ENCODE assay signal across 21 cellular contexts in genomic region chr1:191290441-191290840, GRCh38.
DNase-seq lines count a peak whose midpoint lies in the region; ATAC-seq, FAIRE-seq and TF ChIP-seq lines count a peak whose summit lies in the region.
"Had no signal": no experiment of that assay in that cellular context is flagged by ENCODE, and none has a peak within 500 bp of the region (broad histone marks: within the 10 kb centered on the region; RNA-seq: fewer than 3 reads in every experiment).

No MANE protein-coding gene starts in this region.

- H3K4me3 ChIP-seq in K562, result no peak overlapping the region
- H3K4me3 ChIP-seq in heart right ventricle, result no peak overlapping the region
- H3K4me3 ChIP-seq: gastroesophageal sphincter, right lobe of liver, suprapubic skin had no signal

- POLR2A ChIA-PET in K562 (lab: Yijun Ruan, JAX), result no interaction called here

- H3K27me3 Mint-ChIP-seq in nephron (ENCODE audit: low read depth) (no peaks in the 10 kb centered on the region), type B pancreatic cell (no peaks in the 10 kb centered on the region)

- 0 out of 3 replicates have a peak overlapping the region, but pooled peaks have one; percentile 15 for H3K27ac ChIP-seq in K562 (ENCODE audit: extremely low read depth, low read depth, low read length)
- no peak overlapping the region for H3K27ac ChIP-seq in heart right ventricle
- H3K27ac ChIP-seq: gastroesophageal sphincter, neutrophil, right lobe of liver, suprapubic skin had no signal

- H3K9me3 Mint-ChIP-seq in nephron (peaks cover under 1% of the 10 kb centered on the region), type B pancreatic cell (no peaks in the 10 kb centered on the region)

- H2AFZ ChIP-seq in K562 (ENCODE audit: low read depth, low read length), result peak overlapping the region; percentile 69

- peak; percentile 79 for ATAC-seq in K562
- no peak for ATAC-seq in heart right ventricle
- ATAC-seq: gastroesophageal sphincter, HepG2, right lobe of liver had no signal

- DNase-seq in D721Med (ENCODE audit: insufficient read length, low spot score), result no peak
- DNase-seq in NCI-H2227 treated with DMSO at 0.1 percent for 48 hours (lab: John Stamatoyannopoulos, UW), result peak; percentile 40
- DNase-seq in K562 (ENCODE audit: extremely low read depth in 1 of 4, low spot score in 3 of 4), result peak in 1 of 4 experiments; percentile 27
- no peak for DNase-seq in HTR-8/SVneo (ENCODE audit: insufficient read length, low spot score)
- DNase-seq in heart right ventricle, result no peak
- DNase-seq in type B pancreatic cell (ENCODE audit: extremely low spot score, unreplicated experiment), result no peak
- DNase-seq: activated CD4-positive, alpha-beta T cell treated with anti-CD3 and anti-CD28 coated beads, Interleukin-2, amount 50 U/mL, for 48 hours; activated naive CD4-positive, alpha-beta T cell treated with Interleukin-2 at 50 U/mL for 16 hours; activated T-cell treated with anti-CD3 and anti-CD28 coated beads for 4 hours; AML-193; anterior cingulate cortex; central memory CD4-positive, alpha-beta T cell; NCI-H1417 treated with DMSO at 0.1 percent for 48 hours; right lobe of liver; stimulated activated CD4-positive, alpha-beta T cell treated with anti-CD3 and anti-CD28 coated beads, Interleukin-15, amount 100 ng/mL, for 24 hours had no signal

- H3K27ac Mint-ChIP-seq in nephron (peak overlapping the region; percentile 54 to 95 (median 73)), type B pancreatic cell (no peak overlapping the region)

- H3K9me3 ChIP-seq in K562 (replicated peaks; ENCODE audit: control insufficient read depth, insufficient read depth, low read depth, low read length) (no peaks in the 10 kb centered on the region), heart right ventricle (peaks cover 0 to 8% (median 0%) of the 10 kb centered on the region in 11 donors)
- H3K9me3 ChIP-seq: gastroesophageal sphincter, neutrophil, right lobe of liver, suprapubic skin had no signal

- WGBS in K562 (ENCODE audit: insufficient coverage, low coverage, missing lambda C conversion rate), result 2% methylated on average over 4 of the region's 4 CpGs
- WGBS in heart right ventricle, 2 donors, result 33 to 34% methylated on average over 4 of the region's 4 CpGs

- no peak for TF ChIP-seq EP300 in K562 (IDR thresholded peaks at IDR 0.05; ENCODE audit: low read length)

- in situ Hi-C loops in K562 (cut with MboI), result no loop called here

- H3K9me1 ChIP-seq in K562 (ENCODE audit: control insufficient read depth, insufficient read depth, low read length), result no peaks in the 10 kb centered on the region

- CTCF ChIA-PET in K562 (lab: Yijun Ruan, JAX; ENCODE audit: low intra/inter-chr PET ratio), result no interaction called here

- FAIRE-seq in D721Med (lab: Jason Lieb, UNC), result peak; percentile 98
- no peak for FAIRE-seq in K562 (lab: Jason Lieb, UNC)
- FAIRE-seq in HTR-8/SVneo (lab: Jason Lieb, UNC), result no peak
- FAIRE-seq: GM12891, HepG2 had no signal

- H3K27me3 ChIP-seq in K562 (ENCODE audit: control insufficient read depth in 2 of 2, insufficient read depth in 2 of 2, low read length in 2 of 2) (no peaks in the 10 kb centered on the region), heart right ventricle (no peaks in the 10 kb centered on the region)
- H3K27me3 ChIP-seq: gastroesophageal sphincter, neutrophil, right lobe of liver, suprapubic skin had no signal

- TF ChIP-seq RAD21 in K562 (CRISPR knock-in tag; conservative IDR thresholded peaks at IDR 0.05 in 1 of 2, IDR thresholded peaks at IDR 0.05 in 1 of 2), result no peak

- H3K4me3 Mint-ChIP-seq in nephron (no peak overlapping the region), type B pancreatic cell (no peak overlapping the region)

- intact Hi-C loops in K562 (cut with micrococcal nuclease), result no loop called here
- intact Hi-C loops in heart right ventricle (cut with DNase I), result no loop called here

- H3K36me3 ChIP-seq in K562 (ENCODE audit: control insufficient read depth, insufficient read depth, low read length), result no peaks in the 10 kb centered on the region
- H3K36me3 ChIP-seq in heart right ventricle, result no peaks in the 10 kb centered on the region
- H3K36me3 ChIP-seq: gastroesophageal sphincter, neutrophil, right lobe of liver, suprapubic skin had no signal

- H3K79me2 ChIP-seq in K562 (ENCODE audit: control insufficient read depth, insufficient read depth, low read length), result no peaks in the 10 kb centered on the region

- no peaks in the 10 kb centered on the region for H4K20me1 ChIP-seq in K562 (replicated peaks; ENCODE audit: control insufficient read depth, insufficient read depth, low read length)

- H3K4me2 ChIP-seq in K562 (ENCODE audit: insufficient read depth, low read length), result no peak overlapping the region

- H3K36me3 Mint-ChIP-seq in nephron (ENCODE audit: low read depth), result no peaks in the 10 kb centered on the region
- H3K36me3 Mint-ChIP-seq in type B pancreatic cell, result no peaks in the 10 kb centered on the region

- no peaks in the 10 kb centered on the region for H3K4me1 Mint-ChIP-seq in nephron
- peaks cover 9% of the 10 kb centered on the region for H3K4me1 Mint-ChIP-seq in type B pancreatic cell (ENCODE audit: unreplicated experiment)

- no peak for TF ChIP-seq POLR2A in K562 (conservative IDR thresholded peaks at IDR 0.05)

- H3K9ac ChIP-seq in K562 (ENCODE audit: insufficient read depth in 1 of 2, low read depth in 2 of 2, low read length in 2 of 2), result 0 out of 4 replicates have a peak overlapping the region, but pooled peaks of 1 of the 2 experiments have one; percentile 3

- H3K4me1 ChIP-seq in K562 (replicated peaks in 1 of 2; ENCODE audit: control insufficient read depth in 2 of 2, insufficient read depth in 2 of 2, low read length in 2 of 2) (no peaks in the 10 kb centered on the region; a peak in 1 of 5 replicates), heart right ventricle (no peaks in the 10 kb centered on the region)
- H3K4me1 ChIP-seq: gastroesophageal sphincter, right lobe of liver, suprapubic skin had no signal

- TF ChIP-seq CTCF in D721Med (IDR thresholded peaks at IDR 0.05; ENCODE audit: insufficient read depth, missing control alignments) (no peak), K562 (IDR thresholded peaks at IDR 0.05 in 2 of 3, conservative IDR thresholded peaks at IDR 0.05 in 1 of 3; ENCODE audit: insufficient read depth in 2 of 3, low read depth in 1 of 3, low read length in 3 of 3) (no peak), nephron (IDR thresholded peaks at IDR 0.05; ENCODE audit: unreplicated experiment in 3 of 3) (no peak), heart right ventricle (IDR thresholded peaks at IDR 0.05) (no peak), type B pancreatic cell (conservative IDR thresholded peaks at IDR 0.05) (no peak)

- BruUV-seq in K562 (replicated peaks; lab: Mats Ljungman, UMichigan), result no TSS peak

TF ChIP-seq in K562, 482 proteins besides CTCF, POLR2A, EP300 and RAD21:
- TF ChIP-seq ZNF655 (CRISPR knock-in tag; IDR thresholded peaks at IDR 0.05) (no peak), CBFA2T3 (IDR thresholded peaks at IDR 0.05) (peak; percentile 60), ZNF140 (CRISPR knock-in tag; IDR thresholded peaks at IDR 0.05) (no peak), LCOR (CRISPR knock-in tag; IDR thresholded peaks at IDR 0.05) (no peak), CBFA2T2 (conservative IDR thresholded peaks at IDR 0.05) (peak; percentile 45; the same call in 1 of the 2 replicates), MXI1 (IDR thresholded peaks at IDR 0.05; ENCODE audit: low read depth, low read length) (no peak), TEAD4 (IDR thresholded peaks at IDR 0.05; ENCODE audit: low read length) (0 out of 2 replicates have a peak, but pooled peaks have one; percentile 19), TEAD4 (CRISPR knock-in tag; IDR thresholded peaks at IDR 0.05; ENCODE audit: borderline replicate concordance) (no peak), ZNF589 (CRISPR knock-in tag; IDR thresholded peaks at IDR 0.05; ENCODE audit: low read depth) (no peak), HDAC1 (IDR thresholded peaks at IDR 0.05) (peak in 1 of 2 experiments; percentile 30; a peak in 1 of 4 replicates), SMARCA4 (IDR thresholded peaks at IDR 0.05) (peak; percentile 26; the same call in 1 of the 2 replicates)
- TF ChIP-seq, protein P1, sequence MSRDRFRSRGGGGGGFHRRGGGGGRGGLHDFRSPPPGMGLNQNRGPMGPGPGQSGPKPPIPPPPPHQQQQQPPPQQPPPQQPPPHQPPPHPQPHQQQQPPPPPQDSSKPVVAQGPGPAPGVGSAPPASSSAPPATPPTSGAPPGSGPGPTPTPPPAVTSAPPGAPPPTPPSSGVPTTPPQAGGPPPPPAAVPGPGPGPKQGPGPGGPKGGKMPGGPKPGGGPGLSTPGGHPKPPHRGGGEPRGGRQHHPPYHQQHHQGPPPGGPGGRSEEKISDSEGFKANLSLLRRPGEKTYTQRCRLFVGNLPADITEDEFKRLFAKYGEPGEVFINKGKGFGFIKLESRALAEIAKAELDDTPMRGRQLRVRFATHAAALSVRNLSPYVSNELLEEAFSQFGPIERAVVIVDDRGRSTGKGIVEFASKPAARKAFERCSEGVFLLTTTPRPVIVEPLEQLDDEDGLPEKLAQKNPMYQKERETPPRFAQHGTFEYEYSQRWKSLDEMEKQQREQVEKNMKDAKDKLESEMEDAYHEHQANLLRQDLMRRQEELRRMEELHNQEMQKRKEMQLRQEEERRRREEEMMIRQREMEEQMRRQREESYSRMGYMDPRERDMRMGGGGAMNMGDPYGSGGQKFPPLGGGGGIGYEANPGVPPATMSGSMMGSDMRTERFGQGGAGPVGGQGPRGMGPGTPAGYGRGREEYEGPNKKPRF (IDR thresholded peaks at IDR 0.05; ENCODE audit: low read depth, low read length), result no peak
